13 cellular contexts compared by ENCODE assay signal in genomic region chr6:162029873-162030576, GRCh38.
"Had no signal": no experiment of that assay in that cellular context is flagged by ENCODE, and none has a peak within 500 bp of the region (broad histone marks: within the 10 kb centered on the region; RNA-seq: fewer than 3 reads in every experiment).

No MANE protein-coding gene starts in this region.

- FAIRE-seq: kidney had no signal

- H3K4me3 Mint-ChIP-seq: type B pancreatic cell had no signal

- H3K27ac ChIP-seq: dorsolateral prefrontal cortex, left ventricle myocardium inferior, RWPE1, suprapubic skin had no signal

- H3K27me3 ChIP-seq: dorsolateral prefrontal cortex, suprapubic skin had no signal

- H3K36me3 ChIP-seq: left ventricle myocardium inferior, suprapubic skin had no signal

- H3K9me3 ChIP-seq: left ventricle myocardium inferior, suprapubic skin had no signal

- ATAC-seq: naive thymus-derived CD4-positive, alpha-beta T cell had no signal

- DNase-seq: activated gamma-delta T cell treated with Interleukin-2 at 50 U/mL for 16 hours; dorsolateral prefrontal cortex; hippocampal formation; kidney; left ventricle myocardium inferior; naive thymus-derived CD4-positive, alpha-beta T cell; stimulated activated CD4-positive, alpha-beta T cell treated with anti-CD3 and anti-CD28 coated beads, Interleukin-4, amount 100 ng/mL, for 1 hour; stimulated activated naive CD4-positive, alpha-beta T cell treated with Interleukin-2 at 50 U/mL for 16 hours; SW 1271; T-helper 9 cell had no signal

- H3K4me1 ChIP-seq: left ventricle myocardium inferior, suprapubic skin had no signal

- H3K36me3 Mint-ChIP-seq: type B pancreatic cell had no signal

- H3K4me3 ChIP-seq: dorsolateral prefrontal cortex, left ventricle myocardium inferior, suprapubic skin had no signal

- H3K27ac Mint-ChIP-seq: type B pancreatic cell had no signal

- H3K9me3 Mint-ChIP-seq: type B pancreatic cell had no signal

- H3K27me3 Mint-ChIP-seq: naive thymus-derived CD4-positive, alpha-beta T cell; type B pancreatic cell had no signal
